33 cellular contexts compared by ENCODE assay signal in genomic region chr2:236112466-236112865, GRCh38. TPM values are rescaled to one million over a fixed set of nuclear protein-coding genes. Genes with fewer than 3 reads are reported as not detected.
"Had no signal": no experiment of that assay in that cellular context is flagged by ENCODE, and none has a peak within 500 bp of the region (broad histone marks: within the 10 kb centered on the region; RNA-seq: fewer than 3 reads in every experiment).

No MANE protein-coding gene starts in this region.

- ATAC-seq: activated CD4-positive, CD25-positive, alpha-beta regulatory T cell treated with anti-CD3 and anti-CD28 coated beads, Interleukin-2, amount 50 U/mL, for 24 hours; activated naive CD8-positive, alpha-beta T cell treated with anti-CD3 and anti-CD28 coated beads, Interleukin-2, amount 50 U/mL, for 24 hours; activated T-cell treated with anti-CD3 and anti-CD28 coated beads, Interleukin-2, amount 50 U/mL, for 4 hours; activated T-helper 17 cell treated with anti-CD3 and anti-CD28 coated beads, Interleukin-2, amount 50 U/mL, for 72 hours; body of pancreas; effector memory CD8-positive, alpha-beta T cell; foreskin keratinocyte; gastrocnemius medialis; T-cell had no signal

- H3K27ac Mint-ChIP-seq: activated B cell treated with CpG ODN at 0.5 μM for 24 hours; activated naive CD4-positive, alpha-beta T cell treated with anti-CD3 and anti-CD28 coated beads for 36 hours; activated naive CD4-positive, alpha-beta T cell treated with anti-CD3 and anti-CD28 coated beads, Interleukin-2, amount 50 U/mL, for 24 hours; activated naive CD8-positive, alpha-beta T cell treated with anti-CD3 and anti-CD28 coated beads for 36 hours; activated naive CD8-positive, alpha-beta T cell treated with anti-CD3 and anti-CD28 coated beads, Interleukin-2, amount 50 U/mL, for 24 hours; activated T-helper 17 cell treated with anti-CD3 and anti-CD28 coated beads, Interleukin-2, amount 50 U/mL, for 72 hours; T-cell; T-helper 1 cell treated with Interleukin-12 subunit alpha and Interleukin-12 subunit beta and Interleukin-4 antibody, amounts not matched to agents 30 μg/mL and 1 μg/mL, for 36 hours; T-helper 2 cell treated with Interferon-gamma antibody and Interleukin-4, amounts not matched to agents 5 μg/mL and 100 μg/mL, for 36 hours had no signal

- H3K4me1 Mint-ChIP-seq: activated B cell treated with CpG ODN at 0.5 μM for 24 hours; activated naive CD4-positive, alpha-beta T cell treated with anti-CD3 and anti-CD28 coated beads, Interleukin-2, amount 50 U/mL, for 24 hours; activated naive CD8-positive, alpha-beta T cell treated with anti-CD3 and anti-CD28 coated beads for 36 hours; T-cell had no signal

- H3K4me1 ChIP-seq: body of pancreas, foreskin keratinocyte, gastrocnemius medialis had no signal

- H3K4me3 ChIP-seq: adrenal gland, body of pancreas, esophagus muscularis mucosa, gastrocnemius medialis had no signal

- H3K9me3 Mint-ChIP-seq: activated B cell treated with CpG ODN at 0.5 μM for 24 hours; activated naive CD4-positive, alpha-beta T cell treated with anti-CD3 and anti-CD28 coated beads for 36 hours; activated naive CD4-positive, alpha-beta T cell treated with anti-CD3 and anti-CD28 coated beads, Interleukin-2, amount 50 U/mL, for 24 hours; activated naive CD8-positive, alpha-beta T cell treated with anti-CD3 and anti-CD28 coated beads for 36 hours; activated naive CD8-positive, alpha-beta T cell treated with anti-CD3 and anti-CD28 coated beads, Interleukin-2, amount 50 U/mL, for 24 hours; activated T-cell treated with anti-CD3 and anti-CD28 coated beads, Interleukin-2, amount 50 U/mL, for 4 hours; activated T-helper 17 cell treated with anti-CD3 and anti-CD28 coated beads, Interleukin-2, amount 50 U/mL, for 72 hours; effector memory CD8-positive, alpha-beta T cell; T-cell; T-helper 1 cell treated with Interleukin-12 subunit alpha and Interleukin-12 subunit beta and Interleukin-4 antibody, amounts not matched to agents 30 μg/mL and 1 μg/mL, for 36 hours; T-helper 2 cell treated with Interferon-gamma antibody and Interleukin-4, amounts not matched to agents 5 μg/mL and 100 μg/mL, for 36 hours had no signal

- H3K9me3 ChIP-seq: adrenal gland, body of pancreas, esophagus muscularis mucosa, gastrocnemius medialis had no signal

- H3K36me3 Mint-ChIP-seq: activated naive CD4-positive, alpha-beta T cell treated with anti-CD3 and anti-CD28 coated beads, Interleukin-2, amount 50 U/mL, for 24 hours; activated naive CD8-positive, alpha-beta T cell treated with anti-CD3 and anti-CD28 coated beads for 36 hours; T-cell had no signal

- H3K27me3 ChIP-seq: adrenal gland, body of pancreas, esophagus muscularis mucosa, foreskin keratinocyte, gastrocnemius medialis had no signal

- H3K27ac ChIP-seq: adrenal gland, body of pancreas, esophagus muscularis mucosa, foreskin keratinocyte, gastrocnemius medialis, WERI-Rb-1 had no signal

- DNase-seq: activated B cell treated with CpG ODN at 0.5 μM for 24 hours; activated CD4-positive, alpha-beta T cell treated with anti-CD3 and anti-CD28 coated beads for 48 hours; activated CD4-positive, alpha-beta T cell treated with anti-CD3 and anti-CD28 coated beads, Interleukin-2, amount 50 U/mL, for 1 hour; activated CD4-positive, alpha-beta T cell treated with anti-CD3 and anti-CD28 coated beads, Interleukin-2, amount 50 U/mL, for 48 hours; activated CD8-positive, alpha-beta memory T cell treated with anti-CD3 and anti-CD28 coated beads, Interleukin-2, amount 50 U/mL, for 48 hours; activated effector memory CD4-positive, alpha-beta T cell treated with Interleukin-2 at 50 U/mL for 16 hours; activated naive CD4-positive, alpha-beta T cell treated with anti-CD3 and anti-CD28 coated beads for 36 hours; activated naive CD8-positive, alpha-beta T cell treated with anti-CD3 and anti-CD28 coated beads for 36 hours; activated naive CD8-positive, alpha-beta T cell treated with anti-CD3 and anti-CD28 coated beads, Interleukin-2, amount 50 U/mL, for 24 hours; activated T-cell treated with anti-CD3 and anti-CD28 coated beads for 4 hours; activated T-cell treated with anti-CD3 and anti-CD28 coated beads, Interleukin-2, amount 50 U/mL, for 4 hours; adrenal gland; amygdala; body of pancreas; caudate nucleus; cortex of kidney; dermis blood vessel endothelial cell; effector CD4-positive, alpha-beta T cell; effector memory CD8-positive, alpha-beta T cell; erythroblast; foreskin keratinocyte; gastrocnemius medialis; SW 1271; T-cell; T1000; WERI-Rb-1 had no signal

- H3K36me3 ChIP-seq: adrenal gland, gastrocnemius medialis, WERI-Rb-1 had no signal

- H3K4me3 Mint-ChIP-seq: activated B cell treated with CpG ODN at 0.5 μM for 24 hours; activated naive CD4-positive, alpha-beta T cell treated with anti-CD3 and anti-CD28 coated beads for 36 hours; activated naive CD4-positive, alpha-beta T cell treated with anti-CD3 and anti-CD28 coated beads, Interleukin-2, amount 50 U/mL, for 24 hours; activated naive CD8-positive, alpha-beta T cell treated with anti-CD3 and anti-CD28 coated beads for 36 hours; activated naive CD8-positive, alpha-beta T cell treated with anti-CD3 and anti-CD28 coated beads, Interleukin-2, amount 50 U/mL, for 24 hours; activated T-cell treated with anti-CD3 and anti-CD28 coated beads, Interleukin-2, amount 50 U/mL, for 4 hours; activated T-helper 17 cell treated with anti-CD3 and anti-CD28 coated beads, Interleukin-2, amount 50 U/mL, for 72 hours; effector memory CD8-positive, alpha-beta T cell; T-cell; T-helper 1 cell treated with Interleukin-12 subunit alpha and Interleukin-12 subunit beta and Interleukin-4 antibody, amounts not matched to agents 30 μg/mL and 1 μg/mL, for 36 hours; T-helper 2 cell treated with Interferon-gamma antibody and Interleukin-4, amounts not matched to agents 5 μg/mL and 100 μg/mL, for 36 hours had no signal

RNA-seq across cellular contexts. Expression of gene GBX2, which starts 55.7 kb away (rescaled TPM):
- total RNA-seq: activated B cell treated with CpG ODN at 0.5 μM for 24 hours; activated naive CD4-positive, alpha-beta T cell treated with anti-CD3 and anti-CD28 coated beads for 36 hours; activated naive CD8-positive, alpha-beta T cell treated with anti-CD3 and anti-CD28 coated beads for 36 hours; activated T-cell treated with anti-CD3 and anti-CD28 coated beads, Interleukin-2, amount 50 U/mL, for 4 hours; activated T-helper 17 cell treated with anti-CD3 and anti-CD28 coated beads, Interleukin-2, amount 50 U/mL, for 72 hours; adrenal gland; aorta; body of pancreas; esophagus muscularis mucosa; gastrocnemius medialis; T-cell had no signal
- polyA plus RNA-seq: adrenal gland had no signal
